ENCODE assay signal across 14 cellular contexts in genomic region chr14:24307156-24307574, GRCh38. TPM values are rescaled to one million over a fixed set of nuclear protein-coding genes. Genes with fewer than 3 reads are reported as not detected.
DNase-seq lines count a peak whose midpoint lies in the region; ATAC-seq, FAIRE-seq and TF ChIP-seq lines count a peak whose summit lies in the region.
"Had no signal": no experiment of that assay in that cellular context is flagged by ENCODE, and none has a peak within 500 bp of the region (broad histone marks: within the 10 kb centered on the region; RNA-seq: fewer than 3 reads in every experiment).

No MANE protein-coding gene starts in this region.

- no peak for DNase-seq in stimulated activated naive CD8-positive, alpha-beta T cell treated with anti-CD3 and anti-CD28 coated beads, Interleukin-15, Interleukin-2, amounts not matched to agents 100 U/mL and 50 U/mL, for 24 hours
- DNase-seq in kidney (no peak), type B pancreatic cell (ENCODE audit: extremely low spot score, unreplicated experiment) (no peak), occipital lobe (lab: John Stamatoyannopoulos, UW) (no peak), GM03348 (ENCODE audit: low spot score) (no peak)
- DNase-seq: activated CD4-positive, alpha-beta T cell treated with anti-CD3 and anti-CD28 coated beads for 1 hour; anterior cingulate cortex; islet precursor cell; NCI-H748 treated with DMSO at 0.1 percent for 48 hours; stimulated activated CD4-positive, alpha-beta T cell treated with anti-CD3 and anti-CD28 coated beads, Interleukin-12 subunit alpha, Interleukin-12 subunit beta, amount 100 ng/mL, for 4 hours had no signal

- TF ChIP-seq CTCF in kidney (IDR thresholded peaks at IDR 0.05; ENCODE audit: borderline replicate concordance, extremely low read depth, insufficient read depth) (no peak), type B pancreatic cell (conservative IDR thresholded peaks at IDR 0.05) (no peak)

- no peak overlapping the region for H3K4me3 Mint-ChIP-seq in stimulated activated naive CD8-positive, alpha-beta T cell treated with anti-CD3 and anti-CD28 coated beads, Interleukin-15, Interleukin-2, amounts not matched to agents 100 ng/mL and 50 ng/mL, for 24 hours
- peak overlapping the region; percentile 45 for H3K4me3 Mint-ChIP-seq in type B pancreatic cell
- H3K4me3 Mint-ChIP-seq: mesothelial cell of epicardium had no signal

- peaks cover 63% of the 10 kb centered on the region for H3K36me3 Mint-ChIP-seq in stimulated activated naive CD8-positive, alpha-beta T cell treated with anti-CD3 and anti-CD28 coated beads, Interleukin-15, Interleukin-2, amounts not matched to agents 100 ng/mL and 50 ng/mL, for 24 hours (ENCODE audit: low read depth)
- H3K36me3 Mint-ChIP-seq in type B pancreatic cell: peaks cover 26% of the 10 kb centered on the region

- intact Hi-C loops in kidney (cut with DNase I): loop anchor here (10.0 kb wide), 1 partner anchor 52 kb away; no protein-coding TSS in a partner anchor

- peaks cover 32 to 48% of the 10 kb centered on the region in 2 donors for H3K36me3 ChIP-seq in kidney (ENCODE audit: control insufficient read depth in 1 of 2, insufficient read depth in 2 of 2, low read length in 2 of 2)

- H3K27ac ChIP-seq in kidney (ENCODE audit: low read depth in 2 of 2, low read length in 2 of 2): peak overlapping the region; percentile 71 to 79

- H3K27me3 Mint-ChIP-seq in stimulated activated naive CD8-positive, alpha-beta T cell treated with anti-CD3 and anti-CD28 coated beads, Interleukin-15, Interleukin-2, amounts not matched to agents 100 ng/mL and 50 ng/mL, for 24 hours: no peaks in the 10 kb centered on the region
- no peaks in the 10 kb centered on the region for H3K27me3 Mint-ChIP-seq in type B pancreatic cell

- ATAC-seq in stimulated activated naive CD8-positive, alpha-beta T cell treated with anti-CD3 and anti-CD28 coated beads, Interleukin-15, Interleukin-2, amounts not matched to agents 100 U/mL and 50 U/mL, for 24 hours: no peak

- H3K4me1 Mint-ChIP-seq in stimulated activated naive CD8-positive, alpha-beta T cell treated with anti-CD3 and anti-CD28 coated beads, Interleukin-15, Interleukin-2, amounts not matched to agents 100 ng/mL and 50 ng/mL, for 24 hours (ENCODE audit: low read depth): peaks cover 33% of the 10 kb centered on the region
- H3K4me1 Mint-ChIP-seq in type B pancreatic cell (ENCODE audit: unreplicated experiment): peaks cover 7% of the 10 kb centered on the region

- peaks cover 22 to 31% of the 10 kb centered on the region in 2 donors for H3K4me1 ChIP-seq in kidney (ENCODE audit: control insufficient read depth in 1 of 2, insufficient read depth in 1 of 2, low read depth in 1 of 2, low read length in 2 of 2)

- FAIRE-seq in kidney (lab: Jason Lieb, UNC): no peak
- FAIRE-seq: colon, D721Med had no signal

- H3K27ac Mint-ChIP-seq in stimulated activated naive CD8-positive, alpha-beta T cell treated with anti-CD3 and anti-CD28 coated beads, Interleukin-15, Interleukin-2, amounts not matched to agents 100 ng/mL and 50 ng/mL, for 24 hours: peak overlapping the region; percentile 2
- peak overlapping the region; percentile 70 for H3K27ac Mint-ChIP-seq in type B pancreatic cell
- H3K27ac Mint-ChIP-seq: mesothelial cell of epicardium had no signal

- H3K9me3 Mint-ChIP-seq in stimulated activated naive CD8-positive, alpha-beta T cell treated with anti-CD3 and anti-CD28 coated beads, Interleukin-15, Interleukin-2, amounts not matched to agents 100 ng/mL and 50 ng/mL, for 24 hours: no peaks in the 10 kb centered on the region
- no peaks in the 10 kb centered on the region for H3K9me3 Mint-ChIP-seq in type B pancreatic cell
- H3K9me3 Mint-ChIP-seq: mesothelial cell of epicardium had no signal

- peak overlapping the region; percentile 57 to 60 for H3K4me3 ChIP-seq in kidney (ENCODE audit: low read length in 2 of 2)

- peak overlapping the region in 1 of 2 donors; percentile 60 for H3K9ac ChIP-seq in kidney (ENCODE audit: low read length in 2 of 2)

- no peaks in the 10 kb centered on the region for H3K9me3 ChIP-seq in kidney (ENCODE audit: control insufficient read depth in 1 of 2, low read length in 2 of 2)

RNA-seq across cellular contexts. Expression of gene CIDEB, which starts 0.6 kb away (rescaled TPM):
- total RNA-seq in kidney: 22.4 TPM
- polyA plus RNA-seq in kidney (ENCODE audit: insufficient read depth, low read depth, low replicate concordance): 49.7 TPM
- total RNA-seq in type B pancreatic cell (ENCODE audit: low replicate concordance): 4.9 and 11.1 TPM in 2 replicates
- total RNA-seq in occipital lobe: 3.4 TPM
- total RNA-seq: mesothelial cell of epicardium had no signal

RNA-seq across cellular contexts. Expression of gene LTB4R2, which starts 2.8 kb away (rescaled TPM):
- total RNA-seq in kidney: 9.2 TPM
- 0.67 TPM for polyA plus RNA-seq in kidney (ENCODE audit: insufficient read depth, low read depth, low replicate concordance)
- total RNA-seq in type B pancreatic cell (ENCODE audit: low replicate concordance): 6.5 and 9.4 TPM in 2 replicates
- total RNA-seq in occipital lobe: 1.4 TPM

RNA-seq across cellular contexts. Expression of gene LTB4R, which starts 4.1 kb away (rescaled TPM):
- total RNA-seq in kidney (9.3 TPM), type B pancreatic cell (ENCODE audit: low replicate concordance) (5.1 and 8.8 TPM in 2 replicates), occipital lobe (1.6 TPM)
- 4.6 TPM for polyA plus RNA-seq in kidney (ENCODE audit: insufficient read depth, low read depth, low replicate concordance)

RNA-seq across cellular contexts. Expression of gene NOP9, which starts 7.5 kb away (rescaled TPM):
- 25.7 TPM for total RNA-seq in kidney
- polyA plus RNA-seq in kidney (ENCODE audit: insufficient read depth, low read depth, low replicate concordance): 8.6 TPM
- total RNA-seq in type B pancreatic cell (ENCODE audit: low replicate concordance): 26.2 and 33.9 TPM in 2 replicates
- total RNA-seq in occipital lobe: 23.7 TPM

RNA-seq across cellular contexts. Expression of gene DHRS1, which starts 7.6 kb away (rescaled TPM):
- total RNA-seq in kidney (32.7 TPM), type B pancreatic cell (ENCODE audit: low replicate concordance) (31.4 and 32.9 TPM in 2 replicates), occipital lobe (4.1 TPM)
- 56.7 TPM for polyA plus RNA-seq in kidney (ENCODE audit: insufficient read depth, low read depth, low replicate concordance)
